Comparison of ENCODE assay signal across 8 cellular contexts in the genomic region with DNA sequence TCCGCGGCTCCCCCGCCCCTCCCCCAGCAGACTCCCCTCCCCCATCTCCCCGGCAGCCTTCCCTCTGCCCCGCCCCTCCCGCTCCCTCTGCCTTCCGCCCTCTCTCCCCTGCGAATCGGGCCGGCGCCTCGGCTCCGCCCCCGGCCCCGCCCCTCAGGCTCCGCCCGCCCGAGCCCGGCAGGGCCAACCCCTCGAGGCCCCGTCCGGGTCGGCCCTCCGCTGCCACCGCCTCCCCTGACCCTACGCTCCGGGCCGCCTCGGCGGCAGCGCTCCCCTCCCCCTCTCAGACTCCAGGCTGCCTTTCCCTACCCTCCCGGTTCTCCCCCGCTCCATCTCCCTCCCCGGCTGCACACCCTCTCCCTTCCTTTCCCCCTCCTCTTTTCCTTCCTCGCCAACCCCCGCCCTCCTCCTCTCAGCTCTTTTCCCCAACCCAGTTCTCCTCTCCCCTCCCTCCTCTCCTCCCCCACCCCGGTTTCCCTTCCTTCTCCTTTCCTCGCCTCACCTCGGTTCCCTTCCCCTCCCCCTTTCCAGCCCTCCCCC. TPM values are rescaled to one million over a fixed set of nuclear protein-coding genes. Genes with fewer than 3 reads are reported as not detected.
DNase-seq lines count a peak whose midpoint lies in the region; ATAC-seq and TF ChIP-seq lines count a peak whose summit lies in the region.

No MANE protein-coding gene starts in this region.

- H3K9ac ChIP-seq in mesendoderm (ENCODE audit: low read length) = peak overlapping the region; percentile 74

- H3K4me3 Mint-ChIP-seq in CD14-positive monocyte = peak overlapping the region; percentile 81 to 85
- H3K4me3 Mint-ChIP-seq in activated CD8-positive, alpha-beta T cell treated with anti-CD3 and anti-CD28 coated beads, Interleukin-2, amount 10 ng/mL, durations not matched to agents 7 days and 5 days = peak overlapping the region; percentile 57

- no peak overlapping the region for H2AK5ac ChIP-seq in mesendoderm (ENCODE audit: low read length)

- H3K4me1 ChIP-seq in effector memory CD4-positive, alpha-beta T cell (ENCODE audit: control insufficient read depth, insufficient read depth, low read length, poor library complexity, severe bottlenecking) = peaks cover 12% of the 10 kb centered on the region
- no peaks in the 10 kb centered on the region for H3K4me1 ChIP-seq in mesendoderm (ENCODE audit: control insufficient read depth, low read depth, low read length)

- H3K79me2 ChIP-seq in mesendoderm (ENCODE audit: control insufficient read depth, insufficient read depth, low read length) = no peaks in the 10 kb centered on the region

- no peak for TF ChIP-seq CTCF in CD14-positive monocyte (IDR thresholded peaks at IDR 0.05)

- H3K56ac ChIP-seq in mesendoderm (ENCODE audit: low read length) = peak overlapping the region; percentile 96

- H3K27ac Mint-ChIP-seq in CD14-positive monocyte = peak overlapping the region; percentile 26 to 92 (median 87)
- H3K27ac Mint-ChIP-seq in activated CD8-positive, alpha-beta T cell treated with anti-CD3 and anti-CD28 coated beads, Interleukin-2, amount 10 ng/mL, durations not matched to agents 7 days and 5 days = no peak overlapping the region

- H3K4me3 ChIP-seq in effector memory CD4-positive, alpha-beta T cell (ENCODE audit: insufficient read depth, low read depth, low read length, poor library complexity, severe bottlenecking) = peak overlapping the region; percentile 85
- H3K4me3 ChIP-seq in mesendoderm (ENCODE audit: low read length) = peak overlapping the region; percentile 57

- peak overlapping the region; percentile 52 for H3K4me2 ChIP-seq in mesendoderm (ENCODE audit: low read length)

- H3K9me3 Mint-ChIP-seq in CD14-positive monocyte = peaks cover 0 to 5% (median 1%) of the 10 kb centered on the region in 7 donors
- no peaks in the 10 kb centered on the region for H3K9me3 Mint-ChIP-seq in activated CD8-positive, alpha-beta T cell treated with anti-CD3 and anti-CD28 coated beads, Interleukin-2, amount 10 ng/mL, durations not matched to agents 7 days and 5 days (ENCODE audit: insufficient read depth)

- ATAC-seq in GM19351 (IDR thresholded peaks at IDR 0.05; ENCODE audit: unreplicated experiment) (peak; percentile 95), HG03469 (IDR thresholded peaks at IDR 0.05; ENCODE audit: unreplicated experiment) (peak; percentile 85)
- ATAC-seq in activated CD8-positive, alpha-beta T cell treated with anti-CD3 and anti-CD28 coated beads, Interleukin-2, amount 10 ng/mL, durations not matched to agents 7 days and 5 days = peak; percentile 97

- peak overlapping the region; percentile 51 for H3K27ac ChIP-seq in effector memory CD4-positive, alpha-beta T cell (ENCODE audit: insufficient read depth, low read length, poor library complexity, severe bottlenecking)
- H3K27ac ChIP-seq in mesendoderm (ENCODE audit: low read depth, low read length) = peak overlapping the region; percentile 72

- H3K27me3 ChIP-seq in effector memory CD4-positive, alpha-beta T cell (replicated peaks; ENCODE audit: control insufficient read depth, insufficient read depth, low read length, poor library complexity, severe bottlenecking) = no peaks in the 10 kb centered on the region
- H3K27me3 ChIP-seq in mesendoderm (ENCODE audit: insufficient read depth, low read length, poor library complexity) = peaks cover 38% of the 10 kb centered on the region

- no peaks in the 10 kb centered on the region for H3K36me3 ChIP-seq in effector memory CD4-positive, alpha-beta T cell (ENCODE audit: control insufficient read depth, insufficient read depth, low read length)
- H3K36me3 ChIP-seq in mesendoderm (ENCODE audit: control insufficient read depth, insufficient read depth, low read length) = no peaks in the 10 kb centered on the region

- peak; percentile 80 for DNase-seq in CD14-positive monocyte (ENCODE audit: low spot score)
- DNase-seq in NCI-H748 treated with DMSO at 0.1 percent for 48 hours (lab: John Stamatoyannopoulos, UW) = peak; percentile 66
- peak; percentile 88 for DNase-seq in activated CD8-positive, alpha-beta T cell treated with anti-CD3 and anti-CD28 coated beads, Interleukin-2, amount 10 ng/mL, durations not matched to agents 7 days and 5 days
- peak; percentile 71 to 75 (median 74) for DNase-seq in effector memory CD4-positive, alpha-beta T cell
- peak; percentile 95 for DNase-seq in mesendoderm
- DNase-seq in stimulated activated CD8-positive, alpha-beta memory T cell treated with anti-CD3 and anti-CD28 coated beads, Interleukin-12 subunit alpha, Interleukin-12 subunit beta, amount 100 ng/mL, for 1 hour (ENCODE audit: low read depth) = peak; percentile 67

- no peak overlapping the region for H2BK15ac ChIP-seq in mesendoderm (replicated peaks; ENCODE audit: low read depth)

- no peak overlapping the region for H4K5ac ChIP-seq in mesendoderm (ENCODE audit: low read length)

- H3K4ac ChIP-seq in mesendoderm (ENCODE audit: low read depth, low read length) = no peak overlapping the region

- no CpG with 5 or more reads among the region's 39 CpGs for WGBS in mesendoderm (ENCODE audit: extremely low coverage, insufficient coverage, low lambda C conversion rate)

- POLR2A ChIA-PET in activated CD8-positive, alpha-beta T cell treated with anti-CD3 and anti-CD28 coated beads, Interleukin-2, amount 10 ng/mL, durations not matched to agents 7 days and 5 days (lab: Charles Lee) = interaction anchor here (0.7 kb wide), 1 partner anchor 1030 kb away, joined by 3 read pairs; no protein-coding TSS in a partner anchor

- H3K23ac ChIP-seq in mesendoderm (ENCODE audit: low read length) = no peak overlapping the region

- H3K9me3 ChIP-seq in effector memory CD4-positive, alpha-beta T cell (ENCODE audit: control insufficient read depth, low read length) = no peaks in the 10 kb centered on the region

- no peak overlapping the region for H2BK120ac ChIP-seq in mesendoderm (ENCODE audit: low read depth, low read length)

- H3K4me1 Mint-ChIP-seq in CD14-positive monocyte = peaks cover 40% of the 10 kb centered on the region
- peaks cover 1% of the 10 kb centered on the region for H3K4me1 Mint-ChIP-seq in activated CD8-positive, alpha-beta T cell treated with anti-CD3 and anti-CD28 coated beads, Interleukin-2, amount 10 ng/mL, durations not matched to agents 7 days and 5 days (ENCODE audit: low read depth)

- H3K79me1 ChIP-seq in mesendoderm (ENCODE audit: low read length) = no peaks in the 10 kb centered on the region

- H3K18ac ChIP-seq in mesendoderm (ENCODE audit: low read length) = no peak overlapping the region

- peaks cover 0 to 5% (median 0%) of the 10 kb centered on the region in 3 donors for H3K27me3 Mint-ChIP-seq in CD14-positive monocyte (ENCODE audit: low read depth in 3 of 3)
- H3K27me3 Mint-ChIP-seq in activated CD8-positive, alpha-beta T cell treated with anti-CD3 and anti-CD28 coated beads, Interleukin-2, amount 10 ng/mL, durations not matched to agents 7 days and 5 days (ENCODE audit: low read depth) = peaks cover 26% of the 10 kb centered on the region

- intact Hi-C loops in CD14-positive monocyte (cut with micrococcal nuclease) = loop anchor here (5.0 to 10.0 kb wide), 3 partner anchors 59 to 277 kb away; a partner anchor contains a TSS

- no peak overlapping the region for H4K8ac ChIP-seq in mesendoderm (ENCODE audit: low read depth, low read length)

- peaks cover 38 to 42% of the 10 kb centered on the region in 2 donors for H3K36me3 Mint-ChIP-seq in CD14-positive monocyte
- no peaks in the 10 kb centered on the region for H3K36me3 Mint-ChIP-seq in activated CD8-positive, alpha-beta T cell treated with anti-CD3 and anti-CD28 coated beads, Interleukin-2, amount 10 ng/mL, durations not matched to agents 7 days and 5 days (ENCODE audit: low read depth)

- CTCF ChIA-PET in activated CD8-positive, alpha-beta T cell treated with anti-CD3 and anti-CD28 coated beads, Interleukin-2, amount 10 ng/mL, durations not matched to agents 7 days and 5 days (lab: Charles Lee) = interaction anchor here (0.9 to 1.1 kb wide), 2 partner anchors 30 to 109 kb away, joined by 3 read pairs; no protein-coding TSS in a partner anchor

- no peak overlapping the region for H2BK5ac ChIP-seq in mesendoderm (ENCODE audit: low read length)

RNA-seq across cellular contexts. Expression of a gene that starts 1.6 kb away (rescaled TPM):
- polyA plus RNA-seq in CD14-positive monocyte = 10 to 100 TPM; 43.4 to 52.8 TPM
- total RNA-seq in activated CD8-positive, alpha-beta T cell treated with anti-CD3 and anti-CD28 coated beads, Interleukin-2, amount 10 ng/mL, durations not matched to agents 7 days and 5 days = under 1 TPM; 0.08 to 0.11 TPM
- 0.04 TPM for polyA plus RNA-seq in mesendoderm (2013, experiment 1 of 2)
- 0.08 TPM for polyA plus RNA-seq in mesendoderm (2013, experiment 2 of 2)

Comparison
In these comparisons a context has a peak if more than half of its experiments do, and no peak if none do; other contexts are left out.
1. Peak in every context shown above with its lines: DNase-seq, ATAC-seq, H3K4me3 ChIP-seq and H3K27ac ChIP-seq.